In genomic region chr12:53224897-53225634, GRCh38 we compare ENCODE assay signal across 9 cellular contexts. TPM values are rescaled to one million over a fixed set of nuclear protein-coding genes. Genes with fewer than 3 reads are reported as not detected.
DNase-seq lines count a peak whose midpoint lies in the region; ATAC-seq and TF ChIP-seq lines count a peak whose summit lies in the region.
"Had no signal": no experiment of that assay in that cellular context is flagged by ENCODE, and none has a peak within 500 bp of the region (broad histone marks: within the 10 kb centered on the region; RNA-seq: fewer than 3 reads in every experiment).

No MANE protein-coding gene starts in this region.

- DNase-seq in CD8-positive, alpha-beta memory T cell: no peak
- no peak for DNase-seq in NCI-H345 (lab: John Stamatoyannopoulos, UW)
- DNase-seq in NCI-H1092 treated with DMSO at 0.1 percent for 48 hours (lab: John Stamatoyannopoulos, UW): no peak
- DNase-seq: cortex of kidney had no signal

- H3K27me3 Mint-ChIP-seq in CD8-positive, alpha-beta memory T cell: no peaks in the 10 kb centered on the region

- H3K4me3 Mint-ChIP-seq in CD8-positive, alpha-beta memory T cell: peak overlapping the region; percentile 33 to 77 (median 47)

- peaks cover 41% of the 10 kb centered on the region for H3K4me1 ChIP-seq in CD8-positive, alpha-beta memory T cell (ENCODE audit: insufficient read depth, low read length)
- H3K4me1 ChIP-seq in esophagus (ENCODE audit: control insufficient read depth in 2 of 2, insufficient read depth in 2 of 2, low read length in 1 of 2) (peaks cover 7 to 37% of the 10 kb centered on the region in 2 donors), rectal smooth muscle tissue (ENCODE audit: control insufficient read depth, insufficient read depth, low read length) (peaks cover 25% of the 10 kb centered on the region)

- WGBS in esophagus, 2 donors: 48 to 60% methylated on average over 10 of the region's 10 CpGs

- no peak overlapping the region for H3K27ac ChIP-seq in CD8-positive, alpha-beta memory T cell (ENCODE audit: low read depth, low read length)
- H3K27ac ChIP-seq in VCaP: peak overlapping the region; percentile 35; the same call in 1 of the 2 replicates
- peak overlapping the region; percentile 91 to 92 for H3K27ac ChIP-seq in esophagus (ENCODE audit: low read depth in 2 of 2, low read length in 1 of 2)
- peak overlapping the region; percentile 73 for H3K27ac ChIP-seq in rectal smooth muscle tissue (ENCODE audit: low read depth, low read length)

- peaks cover 63 to 77% (median 67%) of the 10 kb centered on the region in 3 donors for H3K4me1 Mint-ChIP-seq in CD8-positive, alpha-beta memory T cell

- TF ChIP-seq CTCF in VCaP (conservative IDR thresholded peaks at IDR 0.05): no peak

- no peaks in the 10 kb centered on the region for H3K36me3 ChIP-seq in CD8-positive, alpha-beta memory T cell (ENCODE audit: insufficient read depth, low read length)
- H3K36me3 ChIP-seq in esophagus (ENCODE audit: control insufficient read depth in 2 of 2, insufficient read depth in 2 of 2, low read length in 1 of 2) (peaks cover 0 to 15% of the 10 kb centered on the region in 2 donors), rectal smooth muscle tissue (ENCODE audit: control insufficient read depth, insufficient read depth, low read length) (no peaks in the 10 kb centered on the region)

- ATAC-seq in GM19324 (IDR thresholded peaks at IDR 0.05; ENCODE audit: low FRiP score, unreplicated experiment) (no peak), GM21737 (IDR thresholded peaks at IDR 0.05; ENCODE audit: unreplicated experiment) (no peak)

- CTCF ChIA-PET in CD8-positive, alpha-beta memory T cell (lab: Charles Lee): interaction anchor here (1.7 kb wide), 1 partner anchor 43 kb away, joined by 8 read pairs; the partner anchor contains the start of gene ESPL1

- H3K36me3 Mint-ChIP-seq in CD8-positive, alpha-beta memory T cell: peaks cover 0 to 12% (median 4%) of the 10 kb centered on the region in 3 donors

- POLR2A ChIA-PET in CD8-positive, alpha-beta memory T cell (lab: Charles Lee): interaction anchor here (0.5 kb wide), 1 partner anchor 89 kb away, joined by 5 read pairs; no protein-coding TSS in a partner anchor

- H3K9me3 ChIP-seq in CD8-positive, alpha-beta memory T cell (ENCODE audit: low read length): no peaks in the 10 kb centered on the region
- no peaks in the 10 kb centered on the region for H3K9me3 ChIP-seq in esophagus (ENCODE audit: control insufficient read depth in 2 of 2, insufficient read depth in 1 of 2, low read depth in 1 of 2, low read length in 1 of 2)

- no peak overlapping the region for H3K9ac ChIP-seq in rectal smooth muscle tissue (ENCODE audit: low read length)

- H3K27me3 ChIP-seq in CD8-positive, alpha-beta memory T cell (ENCODE audit: insufficient read depth, low read length, poor library complexity, severe bottlenecking): no peaks in the 10 kb centered on the region
- H3K27me3 ChIP-seq in esophagus (ENCODE audit: control insufficient read depth in 1 of 2, insufficient read depth in 2 of 2, low read length in 2 of 2) (no peaks in the 10 kb centered on the region), rectal smooth muscle tissue (ENCODE audit: control insufficient read depth, insufficient read depth, low read length) (no peaks in the 10 kb centered on the region)

- no peaks in the 10 kb centered on the region for H3K9me3 Mint-ChIP-seq in CD8-positive, alpha-beta memory T cell

- peak overlapping the region; percentile 10 for H3K4me3 ChIP-seq in CD8-positive, alpha-beta memory T cell (ENCODE audit: low read length)
- H3K4me3 ChIP-seq in esophagus (ENCODE audit: low read depth in 1 of 2, low read length in 2 of 2) (peak overlapping the region in 1 of 2 donors; percentile 23), rectal smooth muscle tissue (ENCODE audit: low read length) (no peak overlapping the region)

- peak overlapping the region; percentile 75 to 98 (median 88) for H3K27ac Mint-ChIP-seq in CD8-positive, alpha-beta memory T cell

RNA-seq across cellular contexts. Expression of gene RARG, which starts 6.9 kb away (rescaled TPM):
- 10 to 100 TPM; 67.0 to 68.4 TPM for total RNA-seq in CD8-positive, alpha-beta memory T cell
- polyA plus RNA-seq in CD8-positive, alpha-beta memory T cell: 15.4 TPM
- polyA plus RNA-seq in esophagus: 100 to 1,000 TPM in 1 of 2 donors, 10 to 100 TPM in 1; 84.8 to 104 TPM

RNA-seq across cellular contexts. Expression of gene ITGB7, which starts 18.0 kb away (rescaled TPM):
- 100 to 1,000 TPM; 339 TPM for total RNA-seq in CD8-positive, alpha-beta memory T cell
- polyA plus RNA-seq in CD8-positive, alpha-beta memory T cell: 292 TPM
- polyA plus RNA-seq in esophagus: 1 to 10 TPM; 7.5 to 8.0 TPM

RNA-seq across cellular contexts. Expression of gene ESPL1, which starts 43.0 kb away (rescaled TPM):
- 10 to 100 TPM; 58.4 to 63.4 TPM for total RNA-seq in CD8-positive, alpha-beta memory T cell
- not detected for polyA plus RNA-seq in CD8-positive, alpha-beta memory T cell
- 10 to 100 TPM; 43.8 to 66.1 TPM for polyA plus RNA-seq in esophagus

RNA-seq across cellular contexts. Expression of gene CSAD, which starts 44.3 kb away (rescaled TPM):
- total RNA-seq in CD8-positive, alpha-beta memory T cell: 10 to 100 TPM; 15.8 to 18.7 TPM
- polyA plus RNA-seq in CD8-positive, alpha-beta memory T cell: 0.70 TPM
- 10 to 100 TPM; 25.6 to 63.7 TPM for polyA plus RNA-seq in esophagus

RNA-seq across cellular contexts. Expression of gene ZNF740, which starts 44.5 kb away (rescaled TPM):
- 10 to 100 TPM; 50.4 to 52.0 TPM for total RNA-seq in CD8-positive, alpha-beta memory T cell
- 3.3 TPM for polyA plus RNA-seq in CD8-positive, alpha-beta memory T cell
- 1 to 10 TPM; 4.7 to 5.3 TPM for polyA plus RNA-seq in esophagus

Comparison
In these comparisons a context has a peak if more than half of its experiments do, and no peak if none do; other contexts are left out.
1. RNA of gene ITGB7, which starts 18.0 kb away (polyA plus RNA-seq): 292 TPM in CD8-positive, alpha-beta memory T cell (single experiment); 7.5 to 8.0 TPM in esophagus; every median in the first group is over 10 times any median in the second.
2. RNA of gene ESPL1, which starts 43.0 kb away (polyA plus RNA-seq): 43.8 to 66.1 TPM in esophagus; not detected in CD8-positive, alpha-beta memory T cell (single experiment); every median in the first group is over 10 times any median in the second.